9 cellular contexts compared by ENCODE assay signal in the genomic region with DNA sequence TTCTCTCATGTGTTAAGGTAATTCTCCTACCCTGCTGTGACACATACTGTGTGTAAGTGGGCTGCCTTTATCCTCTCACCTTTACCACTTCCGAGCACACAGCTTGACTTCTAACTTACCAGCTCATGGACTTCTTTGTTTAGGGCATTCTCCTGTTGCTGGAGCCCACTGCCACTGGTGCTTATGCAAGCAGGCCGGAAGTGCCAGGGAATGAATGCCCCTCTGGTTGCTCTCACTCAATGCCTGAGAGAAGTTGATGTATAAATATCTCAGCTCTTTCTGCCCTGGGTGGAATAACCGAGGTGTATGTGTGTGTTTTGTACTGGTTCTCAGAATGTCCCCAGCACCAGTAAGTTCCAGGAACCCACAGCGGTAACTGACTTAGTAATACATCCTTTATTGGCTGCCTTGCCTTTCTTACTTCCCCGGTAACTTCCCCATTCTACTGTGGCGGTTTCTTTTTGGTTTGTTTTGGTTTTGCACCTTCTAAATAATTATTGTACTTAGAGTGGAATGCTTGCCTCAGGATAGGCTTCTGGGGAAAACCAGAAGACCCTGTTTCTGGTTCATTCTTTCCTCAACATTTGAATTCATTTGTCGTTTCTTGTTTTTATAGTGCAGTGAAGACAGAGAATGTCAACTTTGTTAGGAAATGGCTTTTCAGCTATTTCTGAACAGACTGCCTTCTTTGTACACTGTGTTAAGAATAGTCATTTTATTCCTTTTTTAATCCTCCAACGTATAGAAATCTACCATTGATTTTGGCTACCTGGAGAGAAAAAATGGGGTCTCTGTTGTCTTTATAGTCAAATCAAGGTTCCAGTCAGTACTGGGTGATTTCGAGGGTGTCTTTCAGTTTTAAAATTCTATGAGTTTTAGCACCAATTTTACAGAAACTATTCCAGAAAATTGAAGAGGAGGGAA. TPM values are rescaled to one million over a fixed set of nuclear protein-coding genes. Genes with fewer than 3 reads are reported as not detected.
DNase-seq lines count a peak whose midpoint lies in the region; ATAC-seq and TF ChIP-seq lines count a peak whose summit lies in the region.
"Had no signal": no experiment of that assay in that cellular context is flagged by ENCODE, and none has a peak within 500 bp of the region (broad histone marks: within the 10 kb centered on the region; RNA-seq: fewer than 3 reads in every experiment).

No MANE protein-coding gene starts in this region.

- peak overlapping the region; percentile 70 for H3K27ac ChIP-seq in CD8-positive, alpha-beta T cell (ENCODE audit: low read depth, low read length)

- peaks cover 27% of the 10 kb centered on the region for H3K4me1 Mint-ChIP-seq in CD8-positive, alpha-beta T cell (ENCODE audit: low read depth)
- H3K4me1 Mint-ChIP-seq in T-helper 1 cell treated with Interleukin-12 subunit alpha and Interleukin-12 subunit beta and Interleukin-4 antibody, amounts not matched to agents 30 μg/mL and 1 μg/mL, for 36 hours (ENCODE audit: low read depth) = peaks cover 15% of the 10 kb centered on the region

- peaks cover 11% of the 10 kb centered on the region for H3K4me1 ChIP-seq in CD8-positive, alpha-beta T cell (ENCODE audit: insufficient read depth, low read length)

- no peaks in the 10 kb centered on the region for H3K27me3 Mint-ChIP-seq in CD8-positive, alpha-beta T cell (ENCODE audit: low read depth)
- no peaks in the 10 kb centered on the region for H3K27me3 Mint-ChIP-seq in T-helper 1 cell treated with Interleukin-12 subunit alpha and Interleukin-12 subunit beta and Interleukin-4 antibody, amounts not matched to agents 30 μg/mL and 1 μg/mL, for 36 hours (ENCODE audit: low read depth)

- POLR2A ChIA-PET in CD8-positive, alpha-beta T cell (lab: Charles Lee) = interaction anchor here (0.8 to 1.3 kb wide), 4 partner anchors 15 to 101 kb away, joined by 3 to 12 read pairs (median 5); a partner anchor contains a TSS

- no peaks in the 10 kb centered on the region for H3K36me3 ChIP-seq in CD8-positive, alpha-beta T cell (ENCODE audit: insufficient read depth, low read length)

- no peaks in the 10 kb centered on the region for H3K9me3 Mint-ChIP-seq in CD8-positive, alpha-beta T cell
- H3K9me3 Mint-ChIP-seq in T-helper 1 cell treated with Interleukin-12 subunit alpha and Interleukin-12 subunit beta and Interleukin-4 antibody, amounts not matched to agents 30 μg/mL and 1 μg/mL, for 36 hours = no peaks in the 10 kb centered on the region

- CTCF ChIA-PET in CD8-positive, alpha-beta T cell (lab: Charles Lee) = interaction anchor here (0.6 to 2.3 kb wide), 4 partner anchors 19 to 51 kb away, joined by 3 to 7 read pairs (median 4); a partner anchor contains a TSS

- peak overlapping the region; percentile 95 for H3K27ac Mint-ChIP-seq in CD8-positive, alpha-beta T cell
- peak overlapping the region; percentile 94 for H3K27ac Mint-ChIP-seq in T-helper 1 cell treated with Interleukin-12 subunit alpha and Interleukin-12 subunit beta and Interleukin-4 antibody, amounts not matched to agents 30 μg/mL and 1 μg/mL, for 36 hours

- H3K9me3 ChIP-seq in CD8-positive, alpha-beta T cell (ENCODE audit: low read length) = no peaks in the 10 kb centered on the region

- DNase-seq in CD8-positive, alpha-beta T cell = peak; percentile 0 to 64 (median 23)
- DNase-seq in choroid plexus epithelial cell (ENCODE audit: low read depth) = peak; percentile 15
- peak; percentile 1 for DNase-seq in stimulated activated CD4-positive, alpha-beta T cell treated with anti-CD3 and anti-CD28 coated beads, Interleukin-12 subunit alpha, Interleukin-12 subunit beta, amount 100 ng/mL, for 4 hours
- no peak for DNase-seq in SW 1271 (lab: John Stamatoyannopoulos, UW)
- no peak for DNase-seq in mesenteric fat pad (ENCODE audit: low spot score)

- H3K4me3 Mint-ChIP-seq in CD8-positive, alpha-beta T cell = peak overlapping the region; percentile 86
- H3K4me3 Mint-ChIP-seq in T-helper 1 cell treated with Interleukin-12 subunit alpha and Interleukin-12 subunit beta and Interleukin-4 antibody, amounts not matched to agents 30 μg/mL and 1 μg/mL, for 36 hours = peak overlapping the region; percentile 86

- intact Hi-C loops in CD8-positive, alpha-beta T cell (cut with DNase I, micrococcal nuclease) = loop anchor here (1.0 to 10.0 kb wide), 5 partner anchors 45 to 99 kb away; a partner anchor contains a TSS

- H3K36me3 Mint-ChIP-seq in CD8-positive, alpha-beta T cell = no peaks in the 10 kb centered on the region
- H3K36me3 Mint-ChIP-seq in T-helper 1 cell treated with Interleukin-12 subunit alpha and Interleukin-12 subunit beta and Interleukin-4 antibody, amounts not matched to agents 30 μg/mL and 1 μg/mL, for 36 hours (ENCODE audit: low read depth) = peaks cover 1% of the 10 kb centered on the region

- peak; percentile 83 for ATAC-seq in CD8-positive, alpha-beta T cell
- ATAC-seq in GM19455 (IDR thresholded peaks at IDR 0.05; ENCODE audit: unreplicated experiment) (peak; percentile 89), HG03457 (IDR thresholded peaks at IDR 0.05; ENCODE audit: unreplicated experiment) (peak; percentile 97)

- H3K27me3 ChIP-seq in CD8-positive, alpha-beta T cell (ENCODE audit: insufficient read depth, low read length) = no peaks in the 10 kb centered on the region

- TF ChIP-seq CTCF in CD8-positive, alpha-beta T cell (IDR thresholded peaks at IDR 0.05) = no peak
- TF ChIP-seq CTCF in choroid plexus epithelial cell (conservative IDR thresholded peaks at IDR 0.05; ENCODE audit: low read depth, low read length) = no peak

- peak overlapping the region; percentile 51 for H3K4me3 ChIP-seq in CD8-positive, alpha-beta T cell (ENCODE audit: low read depth, low read length)
- no peak overlapping the region for H3K4me3 ChIP-seq in choroid plexus epithelial cell (ENCODE audit: low read depth, low read length)

RNA-seq across cellular contexts. Expression of a gene that starts 45.4 kb away (rescaled TPM):
- not detected for total RNA-seq in CD8-positive, alpha-beta T cell
- not detected for total RNA-seq in mesenteric fat pad
- total RNA-seq: epithelial cell of proximal tubule had no signal

RNA-seq across cellular contexts. Expression of a gene that starts 45.5 kb away (rescaled TPM):
- 1 to 10 TPM; 7.6 to 8.2 TPM for total RNA-seq in CD8-positive, alpha-beta T cell
- total RNA-seq in mesenteric fat pad = 21.6 TPM

Comparison
In these comparisons a context has a peak if more than half of its experiments do, and no peak if none do; other contexts are left out.
1. DNase-seq: peak in CD8-positive, alpha-beta T cell (7 of 7), choroid plexus epithelial cell (single experiment) and stimulated activated CD4-positive, alpha-beta T cell treated with anti-CD3 and anti-CD28 coated beads, Interleukin-12 subunit alpha, Interleukin-12 subunit beta, amount 100 ng/mL, for 4 hours (single experiment); none in SW 1271 (0 of 2) and mesenteric fat pad (single experiment).
2. Peak in every context shown above with its lines, with median percentiles within 50 percentile points of each other: ATAC-seq.